Comparison of ENCODE assay signal across 16 cellular contexts in the genomic region with DNA sequence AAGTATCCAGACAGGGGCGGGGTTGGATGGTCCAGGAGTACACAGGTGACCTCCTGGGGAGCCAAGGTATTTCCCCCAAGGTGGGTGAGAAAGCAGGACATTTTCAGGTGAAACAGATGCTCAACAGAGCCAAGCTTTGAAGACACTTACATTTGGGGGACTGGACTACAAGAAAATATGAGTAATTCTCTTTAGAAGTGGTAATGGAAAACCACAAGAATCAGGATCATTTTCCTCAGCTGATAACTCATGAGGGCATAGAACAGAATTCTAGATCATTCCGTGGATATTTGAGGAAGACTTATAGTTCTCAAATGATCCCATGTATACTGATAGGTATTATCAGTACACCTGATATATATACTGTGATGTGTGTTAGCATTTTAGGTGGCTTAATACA.
DNase-seq lines count a peak whose midpoint lies in the region; ATAC-seq and TF ChIP-seq lines count a peak whose summit lies in the region.
"Had no signal": no experiment of that assay in that cellular context is flagged by ENCODE, and none has a peak within 500 bp of the region (broad histone marks: within the 10 kb centered on the region; RNA-seq: fewer than 3 reads in every experiment).

No MANE protein-coding gene starts in this region.

- intact Hi-C loops in activated CD4-positive, alpha-beta T cell treated with anti-CD3 and anti-CD28 coated beads for 36 hours (cut with DNase I, micrococcal nuclease), result loop anchor here (1.0 to 5.0 kb wide), 3 partner anchors 32 to 111 kb away; no protein-coding TSS in a partner anchor
- intact Hi-C loops in activated B cell treated with CpG ODN at 0.5 μM for 24 hours (cut with micrococcal nuclease), result no loop called here
- intact Hi-C loops in right lobe of liver (cut with DNase I), result no loop called here

- CTCF ChIA-PET in activated CD4-positive, alpha-beta T cell treated with anti-CD3 and anti-CD28 coated beads for 36 hours (lab: Charles Lee), result interaction anchor here (0.5 to 1.2 kb wide), 2 partner anchors 56 to 236 kb away, joined by 4 read pairs; no protein-coding TSS in a partner anchor
- CTCF ChIA-PET in activated CD4-positive, alpha-beta T cell treated with anti-CD3 and anti-CD28 coated beads, Interleukin-2, amount 10 ng/mL, durations not matched to agents 7 days and 5 days (lab: Charles Lee), result interaction anchor here (1.2 kb wide), 1 partner anchor 11 kb away, joined by 4 read pairs; no protein-coding TSS in a partner anchor
- CTCF ChIA-PET in activated B cell treated with CpG ODN at 0.5 μM for 24 hours (lab: Charles Lee), result no interaction called here

- H3K27me3 ChIP-seq in GM23338 (ENCODE audit: insufficient read depth) (no peaks in the 10 kb centered on the region), right lobe of liver (no peaks in the 10 kb centered on the region)

- no peaks in the 10 kb centered on the region for H3K9me3 ChIP-seq in right lobe of liver
- H3K9me3 ChIP-seq: Caco-2 had no signal

- H3K27me3 Mint-ChIP-seq in activated CD4-positive, alpha-beta T cell treated with anti-CD3 and anti-CD28 coated beads for 36 hours, result peaks cover 5% of the 10 kb centered on the region
- peaks cover 9% of the 10 kb centered on the region for H3K27me3 Mint-ChIP-seq in activated CD4-positive, alpha-beta T cell treated with anti-CD3 and anti-CD28 coated beads, Interleukin-2, amount 10 ng/mL, durations not matched to agents 7 days and 5 days
- H3K27me3 Mint-ChIP-seq in GM23338 (ENCODE audit: insufficient read depth, low read depth, poor library complexity) (peaks cover 1% of the 10 kb centered on the region), activated B cell treated with CpG ODN at 0.5 μM for 24 hours (no peaks in the 10 kb centered on the region), memory B cell (no peaks in the 10 kb centered on the region)

- no peaks in the 10 kb centered on the region for H3F3A ChIP-seq in GM23338 (replicated peaks; ENCODE audit: low read depth)

- DNase-seq in activated CD4-positive, alpha-beta T cell treated with anti-CD3 and anti-CD28 coated beads for 36 hours, result no peak
- no peak for DNase-seq in activated CD4-positive, alpha-beta T cell treated with anti-CD3 and anti-CD28 coated beads, Interleukin-2, amount 10 ng/mL, durations not matched to agents 7 days and 5 days
- DNase-seq in GM23338 (ENCODE audit: low spot score), result no peak
- DNase-seq in activated B cell treated with CpG ODN at 0.5 μM for 24 hours, result no peak
- DNase-seq in memory B cell (ENCODE audit: low spot score in 2 of 2), result no peak
- DNase-seq in NCI-H2227 treated with DMSO at 0.1 percent for 48 hours (lab: John Stamatoyannopoulos, UW), result no peak
- DNase-seq in right lobe of liver, result no peak
- DNase-seq in HT-29 (ENCODE audit: low spot score), result no peak
- DNase-seq: C1 segment of cervical spinal cord; Caco-2; NCI-H2107; NCI-H345; NCI-H526 treated with DMSO at 0.1 percent for 48 hours; NK-92 treated with Interleukin-12 subunit alpha and Interleukin-12 subunit beta, amount 100 ng/mL, for 24 hours had no signal

- H4K20me1 ChIP-seq in GM23338 (replicated peaks; ENCODE audit: insufficient read depth), result peaks cover 2% of the 10 kb centered on the region; the same call in 1 of the 2 replicates

- no peak overlapping the region for H2AFZ ChIP-seq in GM23338

- H3K9me2 ChIP-seq in GM23338 (ENCODE audit: insufficient read depth), result peaks cover 8% of the 10 kb centered on the region; the same call in 1 of the 2 replicates

- H3K4me1 ChIP-seq in GM23338 (ENCODE audit: insufficient read depth) (peaks cover 49% of the 10 kb centered on the region), right lobe of liver (peaks cover 0 to 3% (median 0%) of the 10 kb centered on the region in 4 donors)
- H3K4me1 ChIP-seq: Caco-2 had no signal

- H3K27ac Mint-ChIP-seq in activated CD4-positive, alpha-beta T cell treated with anti-CD3 and anti-CD28 coated beads for 36 hours, result peak overlapping the region; percentile 92
- no peak overlapping the region for H3K27ac Mint-ChIP-seq in activated CD4-positive, alpha-beta T cell treated with anti-CD3 and anti-CD28 coated beads, Interleukin-2, amount 10 ng/mL, durations not matched to agents 7 days and 5 days
- peak overlapping the region; percentile 45; the same call in 1 of the 2 replicates for H3K27ac Mint-ChIP-seq in GM23338
- peak overlapping the region; percentile 84 for H3K27ac Mint-ChIP-seq in activated B cell treated with CpG ODN at 0.5 μM for 24 hours
- H3K27ac Mint-ChIP-seq in memory B cell, result peak overlapping the region; percentile 28

- no peaks in the 10 kb centered on the region for H3K9me3 Mint-ChIP-seq in activated CD4-positive, alpha-beta T cell treated with anti-CD3 and anti-CD28 coated beads for 36 hours (ENCODE audit: low read depth)
- no peaks in the 10 kb centered on the region for H3K9me3 Mint-ChIP-seq in activated CD4-positive, alpha-beta T cell treated with anti-CD3 and anti-CD28 coated beads, Interleukin-2, amount 10 ng/mL, durations not matched to agents 7 days and 5 days
- no peaks in the 10 kb centered on the region for H3K9me3 Mint-ChIP-seq in GM23338
- no peaks in the 10 kb centered on the region for H3K9me3 Mint-ChIP-seq in activated B cell treated with CpG ODN at 0.5 μM for 24 hours
- no peaks in the 10 kb centered on the region for H3K9me3 Mint-ChIP-seq in memory B cell

- H3K4me3 Mint-ChIP-seq in activated CD4-positive, alpha-beta T cell treated with anti-CD3 and anti-CD28 coated beads for 36 hours, result no peak overlapping the region
- H3K4me3 Mint-ChIP-seq in activated CD4-positive, alpha-beta T cell treated with anti-CD3 and anti-CD28 coated beads, Interleukin-2, amount 10 ng/mL, durations not matched to agents 7 days and 5 days, result no peak overlapping the region
- no peak overlapping the region for H3K4me3 Mint-ChIP-seq in GM23338
- H3K4me3 Mint-ChIP-seq in activated B cell treated with CpG ODN at 0.5 μM for 24 hours, result no peak overlapping the region
- H3K4me3 Mint-ChIP-seq in memory B cell, result no peak overlapping the region

- H3K4me2 ChIP-seq in GM23338, result no peak overlapping the region

- no peaks in the 10 kb centered on the region for H3K36me3 ChIP-seq in GM23338 (ENCODE audit: insufficient read depth)
- H3K36me3 ChIP-seq in right lobe of liver, result no peaks in the 10 kb centered on the region

- H3K4me3 ChIP-seq in GM23338 (no peak overlapping the region), right lobe of liver (no peak overlapping the region)
- H3K4me3 ChIP-seq: K562 had no signal

- TF ChIP-seq CTCF in GM23338 (conservative IDR thresholded peaks at IDR 0.05; ENCODE audit: low read depth in 2 of 2) (no peak), activated B cell treated with CpG ODN at 0.5 μM for 24 hours (IDR thresholded peaks at IDR 0.05) (no peak), right lobe of liver (IDR thresholded peaks at IDR 0.05) (no peak)

- no peak for TF ChIP-seq POLR2A in right lobe of liver (IDR thresholded peaks at IDR 0.05)

- POLR2A ChIA-PET in activated CD4-positive, alpha-beta T cell treated with anti-CD3 and anti-CD28 coated beads for 36 hours (lab: Charles Lee), result no interaction called here
- POLR2A ChIA-PET in activated CD4-positive, alpha-beta T cell treated with anti-CD3 and anti-CD28 coated beads, Interleukin-2, amount 10 ng/mL, durations not matched to agents 7 days and 5 days (lab: Charles Lee), result no interaction called here
- POLR2A ChIA-PET in activated B cell treated with CpG ODN at 0.5 μM for 24 hours (lab: Charles Lee), result interaction anchor here (1.3 to 1.8 kb wide), 2 partner anchors 12 to 77 kb away, joined by 3 to 5 read pairs; no protein-coding TSS in a partner anchor

- 72% methylated on average over 2 of the region's 2 CpGs for WGBS in right lobe of liver (ENCODE audit: insufficient coverage, low coverage, low lambda C conversion rate, missing lambda C conversion rate)

- ATAC-seq in activated CD4-positive, alpha-beta T cell treated with anti-CD3 and anti-CD28 coated beads for 36 hours, result no peak
- ATAC-seq in GM23338 (no peak), activated B cell treated with CpG ODN at 0.5 μM for 24 hours (ENCODE audit: low read depth) (no peak), memory B cell (ENCODE audit: low read depth) (no peak), right lobe of liver (no peak)
- ATAC-seq: K562 had no signal

- H3K36me3 Mint-ChIP-seq in activated CD4-positive, alpha-beta T cell treated with anti-CD3 and anti-CD28 coated beads for 36 hours (ENCODE audit: low read depth), result no peaks in the 10 kb centered on the region
- H3K36me3 Mint-ChIP-seq in activated CD4-positive, alpha-beta T cell treated with anti-CD3 and anti-CD28 coated beads, Interleukin-2, amount 10 ng/mL, durations not matched to agents 7 days and 5 days (ENCODE audit: low read depth), result no peaks in the 10 kb centered on the region
- H3K36me3 Mint-ChIP-seq in GM23338 (ENCODE audit: low read depth) (no peaks in the 10 kb centered on the region; the same call in 2 of the 3 replicates), activated B cell treated with CpG ODN at 0.5 μM for 24 hours (ENCODE audit: low read depth) (no peaks in the 10 kb centered on the region), memory B cell (peaks cover 2% of the 10 kb centered on the region)

- peaks cover 98% of the 10 kb centered on the region for H3K79me2 ChIP-seq in GM23338 (replicated peaks; ENCODE audit: insufficient read depth)

- peaks cover 31% of the 10 kb centered on the region for H3K4me1 Mint-ChIP-seq in activated CD4-positive, alpha-beta T cell treated with anti-CD3 and anti-CD28 coated beads for 36 hours
- H3K4me1 Mint-ChIP-seq in activated CD4-positive, alpha-beta T cell treated with anti-CD3 and anti-CD28 coated beads, Interleukin-2, amount 10 ng/mL, durations not matched to agents 7 days and 5 days, result peaks cover 11% of the 10 kb centered on the region
- H3K4me1 Mint-ChIP-seq in GM23338 (peaks cover 69% of the 10 kb centered on the region), activated B cell treated with CpG ODN at 0.5 μM for 24 hours (peaks cover 37% of the 10 kb centered on the region), memory B cell (peaks cover 31% of the 10 kb centered on the region)

- H3K27ac ChIP-seq in GM23338 (ENCODE audit: low read depth) (no peak overlapping the region), right lobe of liver (no peak overlapping the region)
- H3K27ac ChIP-seq: 22Rv1 had no signal

Comparison
In these comparisons a context has a peak if more than half of its experiments do, and no peak if none do; other contexts are left out.
1. intact Hi-C loops: an anchor here in activated CD4-positive, alpha-beta T cell treated with anti-CD3 and anti-CD28 coated beads for 36 hours (1.0 to 5.0 kb wide); none called in activated B cell treated with CpG ODN at 0.5 μM for 24 hours and right lobe of liver.